Comparison of ENCODE assay signal across 8 cellular contexts in the genomic region with DNA sequence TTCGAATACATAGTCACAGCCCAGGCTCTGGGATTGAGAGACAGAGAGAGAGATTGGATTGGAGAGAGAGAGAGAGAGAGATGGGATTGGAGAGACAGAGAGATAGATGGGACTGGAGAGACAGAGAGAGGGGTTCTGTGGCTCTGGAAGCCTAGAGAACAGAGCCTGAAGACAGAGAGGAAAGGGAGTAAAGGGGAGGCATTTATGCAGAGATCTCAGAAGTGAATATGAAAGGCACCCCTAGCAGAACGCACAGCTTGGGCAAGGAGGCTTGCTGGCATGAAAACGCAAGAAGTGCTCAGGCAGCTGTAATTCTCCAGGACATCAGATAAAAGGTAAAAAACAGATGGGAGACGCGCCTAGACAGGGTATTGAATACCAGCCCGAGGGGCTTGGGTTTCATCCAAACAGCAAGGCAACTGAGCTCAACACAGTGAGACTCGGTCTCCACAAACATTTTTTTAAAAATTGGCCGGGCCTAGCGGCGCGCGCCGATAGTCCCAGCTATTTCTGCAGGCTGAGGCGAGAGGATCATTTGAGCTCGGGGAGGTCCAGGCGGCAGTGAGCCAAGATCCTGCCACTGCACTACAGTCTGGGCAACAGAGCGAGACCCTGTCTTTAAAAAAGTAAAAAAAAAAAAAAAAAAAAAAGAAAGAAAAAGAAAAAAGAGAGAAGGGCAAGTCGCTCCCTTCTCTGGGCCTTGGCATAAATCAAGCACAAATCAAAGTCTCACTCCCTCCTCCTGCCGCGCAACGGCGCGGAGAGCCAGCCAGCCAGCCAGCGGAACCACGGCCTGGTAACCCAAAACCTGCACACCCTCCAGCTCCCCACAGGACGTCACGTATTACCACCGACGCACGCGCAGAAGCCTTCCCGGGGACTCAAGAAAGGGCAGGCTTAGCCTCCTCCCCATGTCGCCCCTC. TPM values are rescaled to one million over a fixed set of nuclear protein-coding genes. Genes with fewer than 3 reads are reported as not detected.
DNase-seq lines count a peak whose midpoint lies in the region; ATAC-seq and TF ChIP-seq lines count a peak whose summit lies in the region.

No MANE protein-coding gene starts in this region.

- ATAC-seq in GM18520 (IDR thresholded peaks at IDR 0.05; ENCODE audit: unreplicated experiment) (peak; percentile 0), HG03575 (IDR thresholded peaks at IDR 0.05; ENCODE audit: extremely low read depth, insufficient number of reproducible peaks, low FRiP score, unreplicated experiment) (peak; percentile 7), foreskin keratinocyte (no peak), GM18873 (IDR thresholded peaks at IDR 0.05; ENCODE audit: low FRiP score, unreplicated experiment) (no peak)

- peaks cover 12% of the 10 kb centered on the region for H3K4me1 ChIP-seq in foreskin keratinocyte
- H3K4me1 ChIP-seq in trophoblast cell (ENCODE audit: control insufficient read depth in 1 of 2, insufficient read depth in 2 of 2, low read length in 2 of 2), result peaks cover 0 to 9% of the 10 kb centered on the region in 2 experiments

- H3K4me2 ChIP-seq in trophoblast cell (ENCODE audit: low read length), result peak overlapping the region; percentile 66

- H3K27me3 ChIP-seq in foreskin keratinocyte (no peaks in the 10 kb centered on the region), trophoblast cell (ENCODE audit: insufficient read depth, low read length) (no peaks in the 10 kb centered on the region)

- H3K79me2 ChIP-seq in trophoblast cell (ENCODE audit: control insufficient read depth, insufficient read depth, low read length, poor library complexity), result peaks cover 23% of the 10 kb centered on the region

- H4K12ac ChIP-seq in trophoblast cell (ENCODE audit: low read depth, low read length), result peak overlapping the region; percentile 6

- peak overlapping the region; percentile 21 for H3K9ac ChIP-seq in trophoblast cell (ENCODE audit: low read length)

- H3K27ac ChIP-seq in foreskin keratinocyte (peak overlapping the region; percentile 18), trophoblast cell (ENCODE audit: low read depth, low read length) (peak overlapping the region; percentile 50)

- peak overlapping the region; percentile 32 for H3K4ac ChIP-seq in trophoblast cell (ENCODE audit: low read depth, low read length)

- H2BK5ac ChIP-seq in trophoblast cell (ENCODE audit: low read depth, low read length, poor library complexity), result peak overlapping the region; percentile 27

- CTCF ChIA-PET in AG04449 (lab: Yijun Ruan, JAX), result interaction anchor here (0.8 to 1.5 kb wide), 2 partner anchors 49 to 50 kb away, joined by 3 to 9 read pairs; a partner anchor contains a TSS

- TF ChIP-seq CTCF in AG04449 (IDR thresholded peaks at IDR 0.05; ENCODE audit: insufficient read depth, low read length, missing control alignments) (no peak), foreskin keratinocyte (conservative IDR thresholded peaks at IDR 0.05) (peak; percentile 30)

- peak overlapping the region; percentile 55 for H3K18ac ChIP-seq in trophoblast cell (ENCODE audit: low read length)

- POLR2A ChIA-PET in AG04449 (lab: Yijun Ruan, JAX), result interaction anchor here (0.6 to 2.1 kb wide), 6 partner anchors 10 to 48 kb away, joined by 3 to 13 read pairs (median 4); no protein-coding TSS in a partner anchor

- H3K79me1 ChIP-seq in trophoblast cell (ENCODE audit: low read length), result peaks cover 17% of the 10 kb centered on the region

- H4K8ac ChIP-seq in trophoblast cell (ENCODE audit: low read depth, low read length), result peak overlapping the region; percentile 31

- no peak overlapping the region for H2BK120ac ChIP-seq in trophoblast cell (ENCODE audit: insufficient read depth, low read length, poor library complexity)

- H3K4me3 ChIP-seq in AG04449 (ENCODE audit: low read depth, low read length) (peak overlapping the region; percentile 55), trophoblast cell (ENCODE audit: low read depth, low read length) (peak overlapping the region; percentile 38)

- H3K14ac ChIP-seq in trophoblast cell (ENCODE audit: low read length), result peak overlapping the region; percentile 71

- DNase-seq in AG04449 (ENCODE audit: low read depth, low spot score), result no peak
- peak; percentile 92 for DNase-seq in activated T-cell treated with anti-CD3 and anti-CD28 coated beads for 48 hours (ENCODE audit: low read depth)
- peak; percentile 53 to 70 for DNase-seq in foreskin keratinocyte
- peak; percentile 38 to 61 for DNase-seq in trophoblast cell
- no peak for DNase-seq in retina

- H3K36me3 ChIP-seq in trophoblast cell (ENCODE audit: control insufficient read depth in 1 of 2, insufficient read depth in 2 of 2, low read length in 2 of 2), result peaks cover 5 to 6% of the 10 kb centered on the region in 2 experiments

- peak overlapping the region; percentile 37 for H4K91ac ChIP-seq in trophoblast cell (ENCODE audit: low read depth, low read length)

- no peaks in the 10 kb centered on the region for H3K9me3 ChIP-seq in trophoblast cell (ENCODE audit: insufficient read depth, low read depth, low read length)

- WGBS in trophoblast cell (ENCODE audit: extremely low coverage, insufficient coverage, insufficient read length), result no CpG with 5 or more reads among the region's 33 CpGs

- H2AK5ac ChIP-seq in trophoblast cell (ENCODE audit: low read length), result no peak overlapping the region

- H3K23ac ChIP-seq in trophoblast cell (ENCODE audit: low read length), result no peak overlapping the region

- peak overlapping the region; percentile 35 for H2AFZ ChIP-seq in trophoblast cell (ENCODE audit: insufficient read depth, low read length, poor library complexity)

- H2BK12ac ChIP-seq in trophoblast cell (ENCODE audit: low read length), result no peak overlapping the region

RNA-seq across cellular contexts. Expression of a gene that starts 0.8 kb away (rescaled TPM):
- total RNA-seq in foreskin keratinocyte, result 230 and 241 TPM in 2 replicates
- polyA plus RNA-seq in foreskin keratinocyte, result 208 and 210 TPM in 2 replicates
- polyA plus RNA-seq in trophoblast cell (2013), result 130 and 133 TPM in 2 replicates

RNA-seq across cellular contexts. Expression of a gene that starts 17.7 kb away (rescaled TPM):
- 6.7 and 9.0 TPM in 2 replicates for total RNA-seq in foreskin keratinocyte
- polyA plus RNA-seq in foreskin keratinocyte, result 2.5 and 3.3 TPM in 2 replicates
- 50.0 and 50.5 TPM in 2 replicates for polyA plus RNA-seq in trophoblast cell (2013)

RNA-seq across cellular contexts. Expression of a gene that starts 49.3 kb away (rescaled TPM):
- total RNA-seq in foreskin keratinocyte, result 7.0 and 7.8 TPM in 2 replicates
- 2.0 and 2.3 TPM in 2 replicates for polyA plus RNA-seq in foreskin keratinocyte
- 7.2 and 7.4 TPM in 2 replicates for polyA plus RNA-seq in trophoblast cell (2013)

Comparison
In these comparisons a context has a peak if more than half of its experiments do, and no peak if none do; other contexts are left out.
1. DNase-seq: peak in activated T-cell treated with anti-CD3 and anti-CD28 coated beads for 48 hours (single experiment), foreskin keratinocyte (2 of 2) and trophoblast cell (2 of 2); none in AG04449 (single experiment) and retina (single experiment).
2. ATAC-seq: peak in GM18520 (single experiment) and HG03575 (single experiment); none in foreskin keratinocyte (single experiment) and GM18873 (single experiment).